Comparison of ENCODE assay signal across 1 cellular context in genomic region chr9:96391021-96391765, GRCh38.
TF ChIP-seq lines count a peak whose summit lies in the region.

No MANE protein-coding gene starts in this region.

TF ChIP-seq in IMR-90, 13 proteins besides CTCF, POLR2A, EP300 and RAD21:
- TF ChIP-seq RCOR1 (IDR thresholded peaks at IDR 0.05; ENCODE audit: insufficient replicate concordance, low read length) (no peak), BHLHE40 (IDR thresholded peaks at IDR 0.05; ENCODE audit: low read depth, low read length) (no peak), SMC3 (IDR thresholded peaks at IDR 0.05; ENCODE audit: low read depth, low read length) (no peak), CHD1 (IDR thresholded peaks at IDR 0.05; ENCODE audit: low read depth, low read length) (no peak), FOS (IDR thresholded peaks at IDR 0.05; ENCODE audit: low read depth, low read length) (no peak), MAZ (IDR thresholded peaks at IDR 0.05; ENCODE audit: borderline replicate concordance, low read depth, low read length) (no peak), MAFK (IDR thresholded peaks at IDR 0.05; ENCODE audit: low read depth, low read length) (no peak), MXI1 (IDR thresholded peaks at IDR 0.05; ENCODE audit: borderline replicate concordance, low read depth, low read length) (no peak)
- TF ChIP-seq, protein P1, sequence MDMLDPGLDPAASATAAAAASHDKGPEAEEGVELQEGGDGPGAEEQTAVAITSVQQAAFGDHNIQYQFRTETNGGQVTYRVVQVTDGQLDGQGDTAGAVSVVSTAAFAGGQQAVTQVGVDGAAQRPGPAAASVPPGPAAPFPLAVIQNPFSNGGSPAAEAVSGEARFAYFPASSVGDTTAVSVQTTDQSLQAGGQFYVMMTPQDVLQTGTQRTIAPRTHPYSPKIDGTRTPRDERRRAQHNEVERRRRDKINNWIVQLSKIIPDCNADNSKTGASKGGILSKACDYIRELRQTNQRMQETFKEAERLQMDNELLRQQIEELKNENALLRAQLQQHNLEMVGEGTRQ (IDR thresholded peaks at IDR 0.05; ENCODE audit: low read depth, low read length), result no peak
- TF ChIP-seq, protein P2, sequence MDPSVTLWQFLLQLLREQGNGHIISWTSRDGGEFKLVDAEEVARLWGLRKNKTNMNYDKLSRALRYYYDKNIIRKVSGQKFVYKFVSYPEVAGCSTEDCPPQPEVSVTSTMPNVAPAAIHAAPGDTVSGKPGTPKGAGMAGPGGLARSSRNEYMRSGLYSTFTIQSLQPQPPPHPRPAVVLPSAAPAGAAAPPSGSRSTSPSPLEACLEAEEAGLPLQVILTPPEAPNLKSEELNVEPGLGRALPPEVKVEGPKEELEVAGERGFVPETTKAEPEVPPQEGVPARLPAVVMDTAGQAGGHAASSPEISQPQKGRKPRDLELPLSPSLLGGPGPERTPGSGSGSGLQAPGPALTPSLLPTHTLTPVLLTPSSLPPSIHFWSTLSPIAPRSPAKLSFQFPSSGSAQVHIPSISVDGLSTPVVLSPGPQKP (IDR thresholded peaks at IDR 0.05; ENCODE audit: borderline replicate concordance, low read depth, low read length), result no peak
